ENCODE assay signal across 19 cellular contexts in the genomic region with DNA sequence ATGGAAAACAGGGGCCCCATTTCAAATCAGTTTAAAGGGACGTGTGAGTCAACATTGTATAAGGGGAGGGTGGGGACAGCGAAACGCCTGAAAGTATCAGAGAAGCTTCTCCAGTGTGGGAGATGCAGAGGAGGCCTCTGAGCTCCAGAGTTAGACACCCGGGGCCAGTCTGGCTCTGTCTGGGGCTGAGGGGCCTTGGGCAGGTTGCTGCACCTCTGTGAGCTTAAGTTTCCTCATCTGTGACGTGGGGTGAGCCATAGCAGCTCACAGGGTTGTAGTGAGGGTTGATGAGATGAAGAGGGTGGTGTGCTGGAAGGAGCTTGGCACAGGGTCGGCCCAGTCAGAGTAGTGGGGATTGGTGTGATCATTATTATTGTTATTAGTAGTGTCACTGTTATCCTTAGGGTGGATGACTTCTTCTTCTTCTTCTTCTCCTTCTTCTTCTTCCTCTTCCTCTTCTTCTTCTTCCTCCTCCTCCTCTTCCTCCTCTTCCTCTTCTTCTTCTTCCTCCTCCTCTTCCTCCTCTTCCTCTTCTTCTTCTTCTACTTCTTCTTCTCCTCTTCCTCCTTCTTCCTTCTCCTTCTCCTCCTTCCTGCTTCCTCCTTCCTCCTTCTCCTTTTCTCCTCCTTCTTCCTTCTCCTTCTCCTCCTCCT.
A peak's percentile ranks its signal among the peaks of the same experiment; 100 is the strongest.
DNase-seq lines count a peak whose midpoint lies in the region; ATAC-seq and TF ChIP-seq lines count a peak whose summit lies in the region.
"Had no signal": no experiment of that assay in that cellular context is flagged by ENCODE, and none has a peak within 500 bp of the region (broad histone marks: within the 10 kb centered on the region; RNA-seq: fewer than 3 reads in every experiment).

No MANE protein-coding gene starts in this region.

- CTCF ChIA-PET in PC-3 (lab: Charles Lee), result no interaction called here

- no peak overlapping the region for H3K9ac ChIP-seq in PC-3 (ENCODE audit: low read length)
- H3K9ac ChIP-seq: BLaER1 treated with 17β-estradiol and CSF1 and Interleukin-3, amounts not matched to agents 10 nM and 100 nM; GM23248 had no signal

- H3K27me3 ChIP-seq in testis, result no peaks in the 10 kb centered on the region
- H3K27me3 ChIP-seq in PC-3 (ENCODE audit: low read length), result no peaks in the 10 kb centered on the region
- H3K27me3 ChIP-seq: BLaER1 treated with 17β-estradiol and CSF1 and Interleukin-3, amounts not matched to agents 10 nM and 100 nM had no signal

- H3K79me2 ChIP-seq in PC-3 (ENCODE audit: low read length), result no peaks in the 10 kb centered on the region

- no peak for TF ChIP-seq POLR2A in testis (IDR thresholded peaks at IDR 0.05)

- H3K4me3 ChIP-seq in testis (no peak overlapping the region), PC-3 (ENCODE audit: low read length) (no peak overlapping the region)
- H3K4me3 ChIP-seq: BLaER1 treated with 17β-estradiol and CSF1 and Interleukin-3, amounts not matched to agents 10 nM and 100 nM; GM12878; GM23248; PC-9 had no signal

- no peaks in the 10 kb centered on the region for H3K9me3 ChIP-seq in testis
- no peaks in the 10 kb centered on the region for H3K9me3 ChIP-seq in PC-3 (ENCODE audit: low read length)
- H3K9me3 ChIP-seq: BLaER1 treated with 17β-estradiol and CSF1 and Interleukin-3, amounts not matched to agents 10 nM and 100 nM had no signal

- TF ChIP-seq CTCF in testis (IDR thresholded peaks at IDR 0.05) (no peak), PC-3 (conservative IDR thresholded peaks at IDR 0.05; ENCODE audit: low read depth, low read length) (no peak)

- no peaks in the 10 kb centered on the region for H3F3A ChIP-seq in PC-3 (ENCODE audit: low read length, unreplicated experiment)

- no peak overlapping the region for H2AFZ ChIP-seq in PC-3 (ENCODE audit: low read length)
- H2AFZ ChIP-seq: GM23248, PC-9 had no signal

- POLR2A ChIA-PET in PC-3 (lab: Charles Lee; ENCODE audit: unreplicated experiment), result no interaction called here

- H3K27ac ChIP-seq in testis, result no peak overlapping the region
- no peak overlapping the region for H3K27ac ChIP-seq in PC-3 (ENCODE audit: low read length)
- H3K27ac ChIP-seq: BLaER1 treated with 17β-estradiol and CSF1 and Interleukin-3, amounts not matched to agents 10 nM and 100 nM; GM23248; PC-9 had no signal

- WGBS in testis, 2 donors, result 85 to 88% methylated on average over 6 of the region's 6 CpGs

- in situ Hi-C loops in G401 (cut with HindIII; ENCODE audit: low sequenced_read_pairs), result no loop called here

- H3K4me1 ChIP-seq in testis (no peaks in the 10 kb centered on the region), PC-3 (ENCODE audit: insufficient read depth, low read length) (no peaks in the 10 kb centered on the region)

- H4K20me1 ChIP-seq in PC-3 (ENCODE audit: low read length), result no peaks in the 10 kb centered on the region
- H4K20me1 ChIP-seq: BLaER1 treated with 17β-estradiol and CSF1 and Interleukin-3, amounts not matched to agents 10 nM and 100 nM had no signal

- peak; percentile 15 for DNase-seq in activated CD8-positive, alpha-beta memory T cell treated with anti-CD3 and anti-CD28 coated beads for 24 hours
- no peak for DNase-seq in activated CD8-positive, alpha-beta memory T cell treated with anti-CD3 and anti-CD28 coated beads, Interleukin-2, amount 50 U/mL, for 4 hours
- DNase-seq in activated CD8-positive, alpha-beta memory T cell treated with anti-CD3 and anti-CD28 coated beads, Interleukin-2, amount 50 U/mL, for 48 hours, result peak; percentile 8
- DNase-seq in mesenteric fat pad (ENCODE audit: low spot score) (peak; percentile 49), testis (peak; percentile 8), PC-3 (no peak), G401 (ENCODE audit: low spot score) (no peak)
- DNase-seq in activated naive CD4-positive, alpha-beta T cell treated with anti-CD3 and anti-CD28 coated beads, Interleukin-2, amount 50 U/mL, for 16 hours, result no peak
- DNase-seq: DMS79 treated with DMSO at 0.1 percent for 48 hours, GM23248, KG1, NCI-H1436, NCI-H2029 treated with DMSO at 0.1 percent for 48 hours, NCI-H2171 treated with DMSO at 0.1 percent for 48 hours, NCI-H446 treated with DMSO at 0.1 percent for 48 hours, PC-9 had no signal

- H3K4me2 ChIP-seq in PC-3 (ENCODE audit: low read length), result no peak overlapping the region
- H3K4me2 ChIP-seq: BLaER1 treated with 17β-estradiol and CSF1 and Interleukin-3, amounts not matched to agents 10 nM and 100 nM; PC-9 had no signal

- H3K36me3 ChIP-seq in testis (ENCODE audit: low read depth, missing control alignments), result no peaks in the 10 kb centered on the region
- H3K36me3 ChIP-seq in PC-3 (ENCODE audit: low read depth, low read length), result no peaks in the 10 kb centered on the region
- H3K36me3 ChIP-seq: BLaER1 treated with 17β-estradiol and CSF1 and Interleukin-3, amounts not matched to agents 10 nM and 100 nM had no signal

- no peaks in the 10 kb centered on the region for H3K9me2 ChIP-seq in PC-3 (replicated peaks; ENCODE audit: low read length)

- no peak for ATAC-seq in PC-3
- ATAC-seq: GM12878, Right ventricle myocardium inferior had no signal

- intact Hi-C loops in testis (cut with DNase I; ENCODE audit: low total_unique reads) (no loop called here), PC-3 (cut with micrococcal nuclease) (loop anchor here (10.0 kb wide), 2 partner anchors 866 to 1186 kb away; no protein-coding TSS in a partner anchor)

- BruUV-seq in PC-3 (replicated peaks; lab: Mats Ljungman, UMichigan), result no TSS peak

Comparison
In these comparisons a context has a peak if more than half of its experiments do, and no peak if none do; other contexts are left out.
1. DNase-seq: peak in activated CD8-positive, alpha-beta memory T cell treated with anti-CD3 and anti-CD28 coated beads for 24 hours (single experiment), activated CD8-positive, alpha-beta memory T cell treated with anti-CD3 and anti-CD28 coated beads, Interleukin-2, amount 50 U/mL, for 48 hours (single experiment), mesenteric fat pad (single experiment) and testis (single experiment); none in activated CD8-positive, alpha-beta memory T cell treated with anti-CD3 and anti-CD28 coated beads, Interleukin-2, amount 50 U/mL, for 4 hours (single experiment), activated naive CD4-positive, alpha-beta T cell treated with anti-CD3 and anti-CD28 coated beads, Interleukin-2, amount 50 U/mL, for 16 hours (single experiment), PC-3 (single experiment) and G401 (single experiment).